Comparison of ENCODE assay signal across 1 cellular context in genomic region chr17:50187403-50187735, GRCh38.
TF ChIP-seq lines count a peak whose summit lies in the region.

No MANE protein-coding gene starts in this region.

TF ChIP-seq in IMR-90, 13 proteins besides CTCF, POLR2A, EP300 and RAD21:
- TF ChIP-seq MAZ (IDR thresholded peaks at IDR 0.05; ENCODE audit: borderline replicate concordance, low read depth, low read length) (0 out of 2 replicates have a peak, but pooled peaks have one; percentile 2), NFE2L2 (IDR thresholded peaks at IDR 0.05; ENCODE audit: low read depth, low read length) (no peak)
TF ChIP-seq in IMR-90: peak in this region for 1.
